In genomic region chr12:42332301-42332894, GRCh38 we compare ENCODE assay signal across 7 cellular contexts. TPM values are rescaled to one million over a fixed set of nuclear protein-coding genes. Genes with fewer than 3 reads are reported as not detected.
DNase-seq lines count a peak whose midpoint lies in the region; ATAC-seq and TF ChIP-seq lines count a peak whose summit lies in the region.

No MANE protein-coding gene starts in this region.

- H3K4me1 ChIP-seq in DOHH2 (ENCODE audit: control insufficient read depth, low read length) = peaks cover 16% of the 10 kb centered on the region
- peaks cover under 1 to 37% of the 10 kb centered on the region in 2 donors for H3K4me1 ChIP-seq in left lung

- peaks cover 22% of the 10 kb centered on the region for H4K20me1 ChIP-seq in DOHH2 (ENCODE audit: control insufficient read depth, insufficient read depth, low read depth, low read length)

- H3K4me3 ChIP-seq in DOHH2 (ENCODE audit: low read length) = no peak overlapping the region
- no peak overlapping the region for H3K4me3 ChIP-seq in left lung

- H3K27ac ChIP-seq in DOHH2 (ENCODE audit: low read depth, low read length) = no peak overlapping the region
- H3K27ac ChIP-seq in left lung = no peak overlapping the region

- peaks cover 95% of the 10 kb centered on the region for H3K79me2 ChIP-seq in DOHH2 (ENCODE audit: control insufficient read depth, low read length)

- TF ChIP-seq CTCF in DOHH2 (IDR thresholded peaks at IDR 0.05; ENCODE audit: low read depth, low read length, poor library complexity, severe bottlenecking) (peak; percentile 55), left lung (IDR thresholded peaks at IDR 0.05) (peak; percentile 46 to 61)

- no peaks in the 10 kb centered on the region for H3K9me2 ChIP-seq in DOHH2 (replicated peaks; ENCODE audit: control insufficient read depth, low read length)

- ATAC-seq in GM19351 (IDR thresholded peaks at IDR 0.05; ENCODE audit: unreplicated experiment) = peak; percentile 82
- peak; percentile 79 for ATAC-seq in HG03521 (IDR thresholded peaks at IDR 0.05; ENCODE audit: unreplicated experiment)
- peak; percentile 77 for ATAC-seq in left lung

- no peaks in the 10 kb centered on the region for H3K27me3 ChIP-seq in DOHH2 (ENCODE audit: control insufficient read depth, low read length)
- no peaks in the 10 kb centered on the region for H3K27me3 ChIP-seq in left lung

- DNase-seq in NOMO-1 treated with DMSO at 0.1 percent for 48 hours (lab: John Stamatoyannopoulos, UW; ENCODE audit: unreplicated experiment) = peak; percentile 46
- peak; percentile 32 for DNase-seq in central memory CD4-positive, alpha-beta T cell
- DNase-seq in left lung = no peak
- DNase-seq in iPS-NIHi7 (ENCODE audit: extremely low spot score) = no peak

- no peak overlapping the region for H3K4me2 ChIP-seq in DOHH2 (ENCODE audit: low read length)

- intact Hi-C loops in left lung (cut with DNase I) = loop anchor here in 1 of 2 donors (10.0 kb wide), 1 partner anchor 198 kb away; no protein-coding TSS in a partner anchor

- H3K36me3 ChIP-seq in DOHH2 (ENCODE audit: control insufficient read depth, low read length) = peaks cover 34% of the 10 kb centered on the region
- H3K36me3 ChIP-seq in left lung = peaks cover 0 to 15% of the 10 kb centered on the region in 2 donors

- H3K9me3 ChIP-seq in DOHH2 (ENCODE audit: control insufficient read depth, insufficient read depth, low read length) = no peaks in the 10 kb centered on the region
- no peaks in the 10 kb centered on the region for H3K9me3 ChIP-seq in left lung

- peaks cover 4% of the 10 kb centered on the region; the same call in 1 of the 2 replicates for H3F3A ChIP-seq in DOHH2 (ENCODE audit: control insufficient read depth, insufficient read depth)

RNA-seq across cellular contexts. Expression of gene PPHLN1, which starts 6.4 kb away (rescaled TPM):
- 10 to 100 TPM; 42.2 to 44.3 TPM for total RNA-seq in left lung

RNA-seq across cellular contexts. Expression of gene ZCRB1, which starts 6.5 kb away (rescaled TPM):
- 10 to 100 TPM; 34.8 to 38.2 TPM for total RNA-seq in left lung

Comparison
In these comparisons a context has a peak if more than half of its experiments do, and no peak if none do; other contexts are left out.
1. DNase-seq: peak in NOMO-1 treated with DMSO at 0.1 percent for 48 hours (single experiment) and central memory CD4-positive, alpha-beta T cell (single experiment); none in left lung (0 of 2) and iPS-NIHi7 (single experiment).
2. Peak in every context shown above with its lines, with median percentiles within 50 percentile points of each other: ATAC-seq.